In genomic region chr6:169383265-169383664, GRCh38 we compare ENCODE assay signal across 30 cellular contexts.
"Had no signal": no experiment of that assay in that cellular context is flagged by ENCODE, and none has a peak within 500 bp of the region (broad histone marks: within the 10 kb centered on the region; RNA-seq: fewer than 3 reads in every experiment).

No MANE protein-coding gene starts in this region.

- H3K27me3 ChIP-seq: neural progenitor cell, ovary, right lobe of liver, sigmoid colon, spleen, stomach, thyroid gland, tibial nerve, upper lobe of left lung, vagina had no signal

- H3K79me2 ChIP-seq: parathyroid adenoma had no signal

- FAIRE-seq: urothelium cell line had no signal

- H3K36me3 ChIP-seq: neural progenitor cell, ovary, right lobe of liver, sigmoid colon, spleen, stomach, thoracic aorta, thyroid gland, tibial nerve, upper lobe of left lung, vagina had no signal

- H3K27ac ChIP-seq: neural progenitor cell, ovary, parathyroid adenoma, psoas muscle, right lobe of liver, sigmoid colon, spleen, stomach, thoracic aorta, thyroid gland, tibial nerve, upper lobe of left lung, vagina had no signal

- H3K4me3 ChIP-seq: neural progenitor cell, ovary, psoas muscle, right lobe of liver, sigmoid colon, smooth muscle cell, spleen, stomach, thoracic aorta, thyroid gland, tibial nerve, upper lobe of left lung, vagina had no signal

- H3K9me3 Mint-ChIP-seq: neural progenitor cell had no signal

- H3K4me2 ChIP-seq: neural progenitor cell, smooth muscle cell had no signal

- H3K4me1 Mint-ChIP-seq: naive B cell; stimulated activated memory B cell treated with anti-CD40 and anti-IgM and Interleukin-4, amounts not matched to agents 10 μg/mL and 1 μg/mL and 100 μg/mL, for 72 hours had no signal

- H2AFZ ChIP-seq: neural progenitor cell, parathyroid adenoma had no signal

- H3K9me3 ChIP-seq: ovary, psoas muscle, right lobe of liver, sigmoid colon, stomach, thoracic aorta, thyroid gland, tibial nerve, upper lobe of left lung, vagina had no signal

- H3K9ac ChIP-seq: neural progenitor cell, parathyroid adenoma had no signal

- H3K4me3 Mint-ChIP-seq: naive B cell; naive thymus-derived CD8-positive, alpha-beta T cell; natural killer cell treated with Interleukin-12 subunit alpha and Interleukin-12 subunit beta and Interleukin-15 and Interleukin-18, amount 100 ng/mL, for 72 hours; neural progenitor cell; stimulated activated memory B cell treated with anti-CD40 and anti-IgM and Interleukin-4, amounts not matched to agents 10 μg/mL and 1 μg/mL and 100 μg/mL, for 72 hours; stimulated activated naive CD8-positive, alpha-beta T cell treated with anti-CD3 and anti-CD28 coated beads, Interleukin-15, Interleukin-2, amounts not matched to agents 100 ng/mL and 50 ng/mL, for 24 hours had no signal

- DNase-seq: naive B cell; naive thymus-derived CD8-positive, alpha-beta T cell; occipital lobe; ovary; posterior cingulate gyrus; psoas muscle; right lobe of liver; sigmoid colon; spleen; stimulated activated CD4-positive, alpha-beta T cell treated with anti-CD3 and anti-CD28 coated beads, Interleukin-12 subunit alpha, Interleukin-12 subunit beta, amount 100 ng/mL, for 4 hours; stimulated activated CD4-positive, alpha-beta T cell treated with anti-CD3 and anti-CD28 coated beads, Interleukin-1b, Interleukin-23, amount 100 ng/mL, for 48 hours; stimulated activated CD4-positive, alpha-beta T cell treated with anti-CD3 and anti-CD28 coated beads, Interleukin-4, amount 100 ng/mL, for 1 hour; stimulated activated CD4-positive, alpha-beta T cell treated with anti-CD3 and anti-CD28 coated beads, Interleukin-4, amount 100 ng/mL, for 4 hours; stimulated activated CD8-positive, alpha-beta memory T cell treated with anti-CD3 and anti-CD28 coated beads, Interleukin-4, amount 100 ng/mL, for 48 hours; stimulated activated naive CD4-positive, alpha-beta T cell treated with Interleukin-2 at 50 U/mL for 16 hours; stomach; thyroid gland; trophoblast cell; upper lobe of left lung had no signal

- H3K27ac Mint-ChIP-seq: naive thymus-derived CD8-positive, alpha-beta T cell; natural killer cell treated with Interleukin-12 subunit alpha and Interleukin-12 subunit beta and Interleukin-15 and Interleukin-18, amount 100 ng/mL, for 72 hours; neural progenitor cell; progenitor cell of endocrine pancreas; stimulated activated memory B cell treated with anti-CD40 and anti-IgM and Interleukin-4, amounts not matched to agents 10 μg/mL and 1 μg/mL and 100 μg/mL, for 72 hours; stimulated activated naive CD8-positive, alpha-beta T cell treated with anti-CD3 and anti-CD28 coated beads, Interleukin-15, Interleukin-2, amounts not matched to agents 100 ng/mL and 50 ng/mL, for 24 hours had no signal

- ATAC-seq: naive thymus-derived CD8-positive, alpha-beta T cell; natural killer cell treated with Interleukin-12 subunit alpha and Interleukin-12 subunit beta and Interleukin-15 and Interleukin-18, amount 100 ng/mL, for 72 hours; psoas muscle; right lobe of liver; stimulated activated memory B cell treated with anti-CD40 and anti-IgM and Interleukin-4, amounts not matched to agents 10 μg/mL and 1 μg/mL and 100 μg/mL, for 72 hours had no signal

- H3K4me1 ChIP-seq: parathyroid adenoma, psoas muscle, right lobe of liver, spleen, stomach, thyroid gland, upper lobe of left lung had no signal

- H3K36me3 Mint-ChIP-seq: natural killer cell treated with Interleukin-12 subunit alpha and Interleukin-12 subunit beta and Interleukin-15 and Interleukin-18, amount 100 ng/mL, for 72 hours; neural progenitor cell had no signal
